Comparison of ENCODE assay signal across 18 cellular contexts in the genomic region with DNA sequence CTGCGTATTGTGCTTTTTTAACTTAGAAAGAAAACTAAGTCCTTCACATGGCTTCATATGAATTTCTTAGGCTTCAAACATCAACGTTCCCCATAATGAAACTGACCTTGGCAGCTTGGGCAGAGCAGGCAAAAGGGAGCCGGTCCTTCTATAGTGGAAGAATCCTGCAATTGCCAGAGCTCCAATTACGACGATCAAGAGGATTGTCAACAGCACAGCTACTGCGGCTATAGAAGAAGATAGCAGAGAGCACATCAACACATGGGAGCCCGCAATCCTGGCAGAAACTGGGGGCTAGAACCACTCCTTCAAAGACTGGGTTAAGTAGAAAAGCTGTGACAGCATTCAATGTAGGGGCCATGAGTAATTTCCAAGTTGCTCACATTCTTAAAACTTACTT.
"Had no signal": no experiment of that assay in that cellular context is flagged by ENCODE, and none has a peak within 500 bp of the region (broad histone marks: within the 10 kb centered on the region; RNA-seq: fewer than 3 reads in every experiment).

No MANE protein-coding gene starts in this region.

- H3K27me3 Mint-ChIP-seq: naive thymus-derived CD8-positive, alpha-beta T cell; stimulated activated memory B cell treated with anti-CD40 and anti-IgM and Interleukin-4, amounts not matched to agents 10 μg/mL and 1 μg/mL and 100 μg/mL, for 72 hours; stimulated activated naive CD8-positive, alpha-beta T cell treated with anti-CD3 and anti-CD28 coated beads, Interleukin-15, Interleukin-2, amounts not matched to agents 100 ng/mL and 50 ng/mL, for 24 hours had no signal

- H3K9me3 ChIP-seq: mucosa of descending colon, neutrophil, psoas muscle, spleen, tibial artery, upper lobe of left lung, uterus had no signal

- DNase-seq: dermis blood vessel endothelial cell; foreskin keratinocyte; left colon; mucosa of descending colon; naive thymus-derived CD8-positive, alpha-beta T cell; psoas muscle; retina; spleen; stimulated activated CD4-positive, alpha-beta T cell treated with anti-CD3 and anti-CD28 coated beads, Interleukin-15, amount 100 ng/mL, for 24 hours; stimulated activated CD4-positive, alpha-beta T cell treated with anti-CD3 and anti-CD28 coated beads, Interleukin-1b, Interleukin-23, amount 100 ng/mL, for 48 hours; stimulated activated CD4-positive, alpha-beta T cell treated with anti-CD3 and anti-CD28 coated beads, Interleukin-4, amount 100 ng/mL, for 24 hours; tibial artery; upper lobe of left lung; uterus had no signal

- H3K27ac ChIP-seq: foreskin keratinocyte, neutrophil, psoas muscle, spleen, tibial artery, upper lobe of left lung, uterus had no signal

- H3K4me3 ChIP-seq: mucosa of descending colon, psoas muscle, spleen, tibial artery, upper lobe of left lung, uterus had no signal

- H3K4me3 Mint-ChIP-seq: naive thymus-derived CD8-positive, alpha-beta T cell; stimulated activated memory B cell treated with anti-CD40 and anti-IgM and Interleukin-4, amounts not matched to agents 10 μg/mL and 1 μg/mL and 100 μg/mL, for 72 hours; stimulated activated naive CD8-positive, alpha-beta T cell treated with anti-CD3 and anti-CD28 coated beads, Interleukin-15, Interleukin-2, amounts not matched to agents 100 ng/mL and 50 ng/mL, for 24 hours had no signal

- H3K4me1 ChIP-seq: foreskin keratinocyte, psoas muscle, tibial artery, upper lobe of left lung, uterus had no signal

- H3K4me1 Mint-ChIP-seq: stimulated activated memory B cell treated with anti-CD40 and anti-IgM and Interleukin-4, amounts not matched to agents 10 μg/mL and 1 μg/mL and 100 μg/mL, for 72 hours had no signal

- H3K36me3 ChIP-seq: neutrophil, spleen, tibial artery, upper lobe of left lung, uterus had no signal

- H3K9me3 Mint-ChIP-seq: naive thymus-derived CD8-positive, alpha-beta T cell; stimulated activated memory B cell treated with anti-CD40 and anti-IgM and Interleukin-4, amounts not matched to agents 10 μg/mL and 1 μg/mL and 100 μg/mL, for 72 hours; stimulated activated naive CD8-positive, alpha-beta T cell treated with anti-CD3 and anti-CD28 coated beads, Interleukin-15, Interleukin-2, amounts not matched to agents 100 ng/mL and 50 ng/mL, for 24 hours had no signal

- H3K27ac Mint-ChIP-seq: naive thymus-derived CD8-positive, alpha-beta T cell; stimulated activated memory B cell treated with anti-CD40 and anti-IgM and Interleukin-4, amounts not matched to agents 10 μg/mL and 1 μg/mL and 100 μg/mL, for 72 hours; stimulated activated naive CD8-positive, alpha-beta T cell treated with anti-CD3 and anti-CD28 coated beads, Interleukin-15, Interleukin-2, amounts not matched to agents 100 ng/mL and 50 ng/mL, for 24 hours had no signal

- H3K36me3 Mint-ChIP-seq: naive thymus-derived CD8-positive, alpha-beta T cell; stimulated activated memory B cell treated with anti-CD40 and anti-IgM and Interleukin-4, amounts not matched to agents 10 μg/mL and 1 μg/mL and 100 μg/mL, for 72 hours had no signal

- H3K27me3 ChIP-seq: neutrophil, spleen, tibial artery, upper lobe of left lung, uterus had no signal

- ATAC-seq: foreskin keratinocyte; left colon; mucosa of descending colon; naive thymus-derived CD8-positive, alpha-beta T cell; psoas muscle; sciatic nerve; stimulated activated memory B cell treated with anti-CD40 and anti-IgM and Interleukin-4, amounts not matched to agents 10 μg/mL and 1 μg/mL and 100 μg/mL, for 72 hours had no signal
